ENCODE assay signal across 9 cellular contexts in the genomic region with DNA sequence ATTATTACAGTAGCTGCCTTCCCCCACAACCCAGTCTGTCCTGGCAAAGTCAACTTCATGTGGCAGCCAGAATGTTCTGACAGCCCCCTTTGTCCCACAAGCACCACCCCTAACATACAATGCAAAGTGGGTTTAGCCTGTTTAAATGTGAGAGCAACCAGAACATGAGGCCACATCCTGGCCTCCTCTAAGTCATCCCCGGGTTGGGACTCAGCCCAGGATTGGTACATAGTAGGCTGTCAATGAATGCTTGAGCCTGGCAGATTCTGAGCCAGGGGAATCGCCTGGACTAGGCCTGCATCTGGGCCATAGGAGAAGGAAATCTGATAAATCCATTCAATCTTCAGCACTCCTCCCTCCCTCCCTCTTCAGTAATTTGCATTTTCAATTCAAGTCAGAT. TPM values are rescaled to one million over a fixed set of nuclear protein-coding genes. Genes with fewer than 3 reads are reported as not detected.
A peak's percentile ranks its signal among the peaks of the same experiment; 100 is the strongest.
DNase-seq lines count a peak whose midpoint lies in the region; ATAC-seq and TF ChIP-seq lines count a peak whose summit lies in the region.
"Had no signal": no experiment of that assay in that cellular context is flagged by ENCODE, and none has a peak within 500 bp of the region (broad histone marks: within the 10 kb centered on the region; RNA-seq: fewer than 3 reads in every experiment).

No MANE protein-coding gene starts in this region.

- H2BK5ac ChIP-seq in IMR-90 (ENCODE audit: low read depth, low read length, poor library complexity, severe bottlenecking), result peak overlapping the region; percentile 98

- H4K91ac ChIP-seq in IMR-90 (ENCODE audit: insufficient read depth, low read depth, low read length), result peak overlapping the region; percentile 98

- ATAC-seq in IMR-90 (ENCODE audit: low read depth), result no peak
- no peak for ATAC-seq in activated naive CD8-positive, alpha-beta T cell treated with anti-CD3 and anti-CD28 coated beads, Interleukin-2, amount 50 U/mL, for 24 hours
- no peak for ATAC-seq in HG03159 (IDR thresholded peaks at IDR 0.05; ENCODE audit: unreplicated experiment)

- peaks cover 0 to 5% of the 10 kb centered on the region in 2 donors for H3K36me3 Mint-ChIP-seq in CD4-positive, alpha-beta memory T cell
- H3K36me3 Mint-ChIP-seq in activated naive CD8-positive, alpha-beta T cell treated with anti-CD3 and anti-CD28 coated beads, Interleukin-2, amount 50 U/mL, for 24 hours (ENCODE audit: low read depth), result no peaks in the 10 kb centered on the region

- peaks cover under 1 to 2% of the 10 kb centered on the region in 2 donors for H3K27me3 Mint-ChIP-seq in CD4-positive, alpha-beta memory T cell
- H3K27me3 Mint-ChIP-seq in activated naive CD8-positive, alpha-beta T cell treated with anti-CD3 and anti-CD28 coated beads, Interleukin-2, amount 50 U/mL, for 24 hours, result peaks cover 15% of the 10 kb centered on the region

- peak overlapping the region; percentile 79 for H2AK9ac ChIP-seq in IMR-90 (replicated peaks; ENCODE audit: low read depth, low read length, poor library complexity)

- H3K79me1 ChIP-seq in IMR-90 (ENCODE audit: low read depth in 1 of 2, low read length in 2 of 2), result peaks cover 0 to 67% of the 10 kb centered on the region in 2 experiments; a peak in 2 of 4 replicates

- H3K18ac ChIP-seq in IMR-90 (ENCODE audit: low read depth, low read length), result peak overlapping the region; percentile 87; the same call in 1 of the 2 replicates

- peak overlapping the region; percentile 84 for H2AFZ ChIP-seq in IMR-90 (replicated peaks; ENCODE audit: low read length, poor library complexity)

- H3K56ac ChIP-seq in IMR-90 (ENCODE audit: extremely low read depth, insufficient read depth, low read length), result peak overlapping the region; percentile 52

- H3K23ac ChIP-seq in IMR-90 (ENCODE audit: low read depth, low read length), result peak overlapping the region; percentile 87

- H2BK120ac ChIP-seq in IMR-90 (ENCODE audit: low read depth, low read length), result peak overlapping the region; percentile 98

- no CpG with 5 or more reads among the region's 2 CpGs for WGBS in IMR-90 (ENCODE audit: extremely low coverage in 2 of 2, insufficient read length in 1 of 2), 2 experiments
- 64 to 79% methylated on average over 1 to 2 of the region's 2 CpGs for WGBS in mesodermal cell (ENCODE audit: insufficient coverage in 2 of 2), 2 experiments

- H3K4me1 Mint-ChIP-seq in CD4-positive, alpha-beta memory T cell, result peaks cover 5 to 23% (median 11%) of the 10 kb centered on the region in 4 donors
- peaks cover 44% of the 10 kb centered on the region for H3K4me1 Mint-ChIP-seq in activated naive CD8-positive, alpha-beta T cell treated with anti-CD3 and anti-CD28 coated beads, Interleukin-2, amount 50 U/mL, for 24 hours

- no peak for DNase-seq in CD4-positive, alpha-beta memory T cell
- DNase-seq in IMR-90 (no peak), KG1 (lab: John Stamatoyannopoulos, UW) (no peak), NCI-H2081 (lab: John Stamatoyannopoulos, UW) (no peak), HT-29 (ENCODE audit: low spot score) (no peak)
- DNase-seq in activated naive CD8-positive, alpha-beta T cell treated with anti-CD3 and anti-CD28 coated beads, Interleukin-2, amount 50 U/mL, for 24 hours, result no peak
- DNase-seq: NCI-H446 had no signal

- H4K20me1 ChIP-seq in IMR-90 (ENCODE audit: insufficient read depth, low read length), result no peaks in the 10 kb centered on the region

- H3K4me1 ChIP-seq in CD4-positive, alpha-beta memory T cell (ENCODE audit: insufficient read depth, low read length), result peaks cover 1% of the 10 kb centered on the region
- H3K4me1 ChIP-seq in IMR-90 (ENCODE audit: control insufficient read depth, insufficient read depth, low read length) (peaks cover 46% of the 10 kb centered on the region), mesodermal cell (ENCODE audit: control insufficient read depth, insufficient read depth, low read length, poor library complexity, severe bottlenecking) (peaks cover 72% of the 10 kb centered on the region)

- H3K27ac Mint-ChIP-seq in CD4-positive, alpha-beta memory T cell, result peak overlapping the region in 4 of 7 donors; percentile 32 to 57 (median 44)
- H3K27ac Mint-ChIP-seq in activated naive CD8-positive, alpha-beta T cell treated with anti-CD3 and anti-CD28 coated beads, Interleukin-2, amount 50 U/mL, for 24 hours, result peak overlapping the region; percentile 86

- in situ Hi-C loops in IMR-90 (cut with MboI; ENCODE audit: low sequenced_read_pairs), result no loop called here

- peak overlapping the region; percentile 67; the same call in 2 of the 3 replicates for H2BK15ac ChIP-seq in IMR-90 (ENCODE audit: low read depth, low read length)

- H3K14ac ChIP-seq in IMR-90 (replicated peaks; ENCODE audit: low read depth, low read length), result peak overlapping the region; percentile 91

- peak overlapping the region; percentile 98 for H3K4ac ChIP-seq in IMR-90 (ENCODE audit: low read depth, low read length)

- BruUV-seq in IMR-90 (replicated peaks; lab: Mats Ljungman, UMichigan), result no TSS peak

- no peak overlapping the region for H3K4me3 ChIP-seq in CD4-positive, alpha-beta memory T cell (ENCODE audit: low read length in 2 of 2)
- H3K4me3 ChIP-seq in IMR-90 (ENCODE audit: insufficient read depth, low read depth, low read length), result no peak overlapping the region
- no peak overlapping the region for H3K4me3 ChIP-seq in mesodermal cell (ENCODE audit: extremely low read depth, insufficient read depth, low read length, poor library complexity, severe bottlenecking)

- no peaks in the 10 kb centered on the region for H3K36me3 ChIP-seq in CD4-positive, alpha-beta memory T cell (ENCODE audit: insufficient read depth, low read length)
- no peaks in the 10 kb centered on the region for H3K36me3 ChIP-seq in IMR-90 (ENCODE audit: control insufficient read depth, insufficient read depth, low read length)
- no peaks in the 10 kb centered on the region for H3K36me3 ChIP-seq in mesodermal cell (ENCODE audit: control insufficient read depth, insufficient read depth, low read length)

- peak overlapping the region; percentile 92 for H4K5ac ChIP-seq in IMR-90 (ENCODE audit: low read depth, low read length)

- no peak overlapping the region for H3K4me3 Mint-ChIP-seq in CD4-positive, alpha-beta memory T cell
- H3K4me3 Mint-ChIP-seq in activated naive CD8-positive, alpha-beta T cell treated with anti-CD3 and anti-CD28 coated beads, Interleukin-2, amount 50 U/mL, for 24 hours, result peak overlapping the region; percentile 21

- peak overlapping the region; percentile 99 for H2AK5ac ChIP-seq in IMR-90 (ENCODE audit: low read depth, low read length)

- no peak overlapping the region for H3K4me2 ChIP-seq in IMR-90 (ENCODE audit: low read depth, low read length)

- H3K9me3 Mint-ChIP-seq in CD4-positive, alpha-beta memory T cell, result peaks cover 0 to under 1% (median 0%) of the 10 kb centered on the region in 8 donors
- H3K9me3 Mint-ChIP-seq in activated naive CD8-positive, alpha-beta T cell treated with anti-CD3 and anti-CD28 coated beads, Interleukin-2, amount 50 U/mL, for 24 hours, result no peaks in the 10 kb centered on the region

- POLR2A ChIA-PET in CD4-positive, alpha-beta memory T cell (lab: Charles Lee; ENCODE audit: partially characterized antibody), result no interaction called here
- POLR2A ChIA-PET in IMR-90 (lab: Charles Lee; ENCODE audit: unreplicated experiment), result no interaction called here

- CTCF ChIA-PET in CD4-positive, alpha-beta memory T cell (lab: Charles Lee; ENCODE audit: partially characterized antibody), result interaction anchor here (1.2 kb wide), 1 partner anchor 36 kb away, joined by 3 read pairs; no protein-coding TSS in a partner anchor
- CTCF ChIA-PET in IMR-90 (lab: Yijun Ruan, JAX), result no interaction called here

- H3K9me1 ChIP-seq in IMR-90 (ENCODE audit: insufficient read depth, low read length), result peaks cover 65% of the 10 kb centered on the region

- no peaks in the 10 kb centered on the region for H3K9me3 ChIP-seq in CD4-positive, alpha-beta memory T cell (ENCODE audit: control insufficient read depth in 1 of 2, low read length in 2 of 2)
- H3K9me3 ChIP-seq in IMR-90 (ENCODE audit: control insufficient read depth, insufficient read depth, low read length), result no peaks in the 10 kb centered on the region
- H3K9me3 ChIP-seq in mesodermal cell (ENCODE audit: control insufficient read depth, low read length), result no peaks in the 10 kb centered on the region

- no peaks in the 10 kb centered on the region for H3K27me3 ChIP-seq in CD4-positive, alpha-beta memory T cell (ENCODE audit: insufficient read depth, low read length)
- no peaks in the 10 kb centered on the region for H3K27me3 ChIP-seq in IMR-90 (ENCODE audit: control insufficient read depth, insufficient read depth, low read length)

- H2BK20ac ChIP-seq in IMR-90 (ENCODE audit: low read depth, low read length), result peak overlapping the region; percentile 95

- no peak for TF ChIP-seq RAD21 in IMR-90 (IDR thresholded peaks at IDR 0.05; ENCODE audit: low read length)

- H3K9ac ChIP-seq in IMR-90 (ENCODE audit: low read depth, low read length), result no peak overlapping the region

- H4K8ac ChIP-seq in IMR-90 (ENCODE audit: low read depth in 2 of 2, low read length in 2 of 2), result peak overlapping the region; percentile 85 to 96

- H3K27ac ChIP-seq in CD4-positive, alpha-beta memory T cell (ENCODE audit: low read depth, low read length), result no peak overlapping the region
- H3K27ac ChIP-seq in IMR-90 (ENCODE audit: insufficient read depth, low read length), result peak overlapping the region; percentile 75
- H3K27ac ChIP-seq in mesodermal cell (ENCODE audit: low read depth, low read length, severe bottlenecking), result peak overlapping the region; percentile 51

- TF ChIP-seq CTCF in IMR-90 (conservative IDR thresholded peaks at IDR 0.05; ENCODE audit: low read depth, low read length), result no peak

- dilution Hi-C loops in IMR-90 (cut with HindIII; ENCODE audit: low sequenced_read_pairs, unreplicated experiment), result no loop called here

- no peak for TF ChIP-seq POLR2A in IMR-90 (IDR thresholded peaks at IDR 0.05; ENCODE audit: low read depth, low read length)

- intact Hi-C loops in CD4-positive, alpha-beta memory T cell (cut with micrococcal nuclease), result no loop called here
- intact Hi-C loops in IMR-90 (cut with micrococcal nuclease), result no loop called here

RNA-seq across cellular contexts. Expression of a gene that starts 4.3 kb away (rescaled TPM):
- total RNA-seq in CD4-positive, alpha-beta memory T cell, result 10 to 100 TPM; 13.9 to 16.3 TPM
- 1 to 10 TPM; 1.6 to 4.8 TPM for polyA plus RNA-seq in CD4-positive, alpha-beta memory T cell
- 78.0 and 80.0 TPM in 2 replicates for total RNA-seq in IMR-90 (2012; rRNA removed)
- polyA plus RNA-seq in IMR-90 (2012; rRNA removed), result 202 and 213 TPM in 2 replicates
- 91.6 and 164 TPM in 2 replicates for polyA plus RNA-seq in IMR-90 (2012; cell fraction: cytosol; rRNA removed)
- polyA plus RNA-seq in IMR-90 (2012; cell fraction: nucleus; rRNA removed; ENCODE audit: low replicate concordance), result 230 and 543 TPM in 2 replicates
- polyA plus RNA-seq in mesodermal cell (2013, experiment 1 of 2), result 108 TPM
- 102 TPM for polyA plus RNA-seq in mesodermal cell (2013, experiment 2 of 2)
- 218 and 237 TPM in 2 replicates for total RNA-seq in HT-29 (2014; rRNA removed; shearing (Covaris generic))

RNA-seq across cellular contexts. Expression of a gene that starts 43.5 kb away (rescaled TPM):
- total RNA-seq in CD4-positive, alpha-beta memory T cell, result 10 to 100 TPM; 39.1 to 40.6 TPM
- polyA plus RNA-seq in CD4-positive, alpha-beta memory T cell, result 10 to 100 TPM; 34.5 to 36.5 TPM
- total RNA-seq in IMR-90 (2012; rRNA removed), result 26.7 and 38.0 TPM in 2 replicates
- 104 and 113 TPM in 2 replicates for polyA plus RNA-seq in IMR-90 (2012; rRNA removed)
- 45.0 and 131 TPM in 2 replicates for polyA plus RNA-seq in IMR-90 (2012; cell fraction: cytosol; rRNA removed)
- polyA plus RNA-seq in IMR-90 (2012; cell fraction: nucleus; rRNA removed; ENCODE audit: low replicate concordance), result 71.2 and 130 TPM in 2 replicates
- 34.0 TPM for polyA plus RNA-seq in mesodermal cell (2013, experiment 1 of 2)
- 27.2 TPM for polyA plus RNA-seq in mesodermal cell (2013, experiment 2 of 2)
- 31.3 and 31.9 TPM in 2 replicates for total RNA-seq in HT-29 (2014; rRNA removed; shearing (Covaris generic))

RNA-seq across cellular contexts. Expression of a gene that starts 56.6 kb away (rescaled TPM):
- not detected for total RNA-seq in CD4-positive, alpha-beta memory T cell
- not detected for polyA plus RNA-seq in CD4-positive, alpha-beta memory T cell
- total RNA-seq in IMR-90 (2012; rRNA removed), result not detected in 2 replicates
- not detected in 2 replicates for polyA plus RNA-seq in IMR-90 (2012; rRNA removed)
- polyA plus RNA-seq in IMR-90 (2012; cell fraction: cytosol; rRNA removed), result not detected in 2 replicates
- polyA plus RNA-seq in IMR-90 (2012; cell fraction: nucleus; rRNA removed; ENCODE audit: low replicate concordance), result not detected in 2 replicates
- polyA plus RNA-seq in mesodermal cell (2013, experiment 1 of 2), result 1.9 TPM
- polyA plus RNA-seq in mesodermal cell (2013, experiment 2 of 2), result 1.2 TPM
- not detected in 2 replicates for total RNA-seq in HT-29 (2014; rRNA removed; shearing (Covaris generic))
